In the genomic region with DNA sequence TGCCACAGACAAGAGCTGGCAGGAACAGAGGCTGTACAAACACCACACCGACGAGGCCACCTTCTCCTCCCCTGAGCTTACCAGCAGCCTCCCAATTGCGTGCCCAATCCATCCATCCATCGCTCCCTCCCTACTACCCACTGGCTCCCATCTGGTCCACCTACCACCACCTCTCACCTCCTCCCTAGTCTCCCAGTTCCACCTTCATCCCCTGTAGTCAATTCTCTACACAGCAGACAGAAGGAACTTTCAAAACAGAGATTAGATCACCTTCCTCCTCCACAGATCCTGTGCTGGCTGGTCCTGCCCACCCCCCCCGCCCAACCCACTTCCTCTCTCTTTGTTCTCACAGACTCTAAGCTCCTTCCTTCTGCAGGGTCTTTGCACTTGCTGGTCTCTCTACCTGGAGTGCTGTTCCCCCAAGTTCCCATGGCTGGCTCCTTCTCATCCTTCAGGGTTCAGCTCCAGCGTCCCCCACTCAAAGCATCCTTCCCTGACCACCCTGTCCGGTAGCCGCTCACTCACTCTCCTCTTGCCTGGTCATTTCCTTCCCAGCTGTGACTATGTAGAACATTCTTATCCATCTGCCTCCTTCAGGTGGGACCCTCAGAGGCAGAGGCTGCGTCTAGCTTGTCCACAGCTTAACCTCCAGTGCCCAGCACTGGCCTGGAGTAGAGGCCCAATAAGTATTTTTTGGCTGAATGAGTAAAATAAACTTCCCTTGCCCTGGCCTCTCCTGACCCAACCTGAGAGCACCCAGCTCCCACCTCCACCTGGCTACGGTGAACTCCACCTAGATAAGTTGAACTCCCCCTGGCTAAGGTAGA, we compare ENCODE assay signal across 10 cellular contexts. TPM values are rescaled to one million over a fixed set of nuclear protein-coding genes. Genes with fewer than 3 reads are reported as not detected.
DNase-seq lines count a peak whose midpoint lies in the region; ATAC-seq, FAIRE-seq and TF ChIP-seq lines count a peak whose summit lies in the region.
"Had no signal": no experiment of that assay in that cellular context is flagged by ENCODE, and none has a peak within 500 bp of the region (broad histone marks: within the 10 kb centered on the region; RNA-seq: fewer than 3 reads in every experiment).

No MANE protein-coding gene starts in this region.

- H3K9ac ChIP-seq in BLaER1, result no peak overlapping the region

- DNase-seq in HTR-8/SVneo (ENCODE audit: insufficient read length, low spot score) (no peak), germinal center (ENCODE audit: low spot score) (peak; percentile 32), NCI-H524 treated with DMSO at 0.1 percent for 48 hours (lab: John Stamatoyannopoulos, UW) (no peak), pons (ENCODE audit: low spot score) (no peak), AG08395 (ENCODE audit: low spot score) (no peak)
- peak; percentile 24 for DNase-seq in activated CD8-positive, alpha-beta T cell treated with anti-CD3 and anti-CD28 coated beads for 36 hours
- DNase-seq: BE2C, WERI-Rb-1 had no signal

- peaks cover 73% of the 10 kb centered on the region for H3K4me1 Mint-ChIP-seq in activated CD8-positive, alpha-beta T cell treated with anti-CD3 and anti-CD28 coated beads for 36 hours (ENCODE audit: low read depth)

- H3K27ac Mint-ChIP-seq in activated CD8-positive, alpha-beta T cell treated with anti-CD3 and anti-CD28 coated beads for 36 hours, result peak overlapping the region; percentile 96

- no peaks in the 10 kb centered on the region for H3K9me3 Mint-ChIP-seq in activated CD8-positive, alpha-beta T cell treated with anti-CD3 and anti-CD28 coated beads for 36 hours

- no peak overlapping the region for H3K27ac ChIP-seq in BLaER1
- H3K27ac ChIP-seq: WERI-Rb-1 had no signal

- POLR2A ChIA-PET in activated CD8-positive, alpha-beta T cell treated with anti-CD3 and anti-CD28 coated beads for 36 hours (lab: Charles Lee), result interaction anchor here (0.7 to 1.5 kb wide), 5 partner anchors 10 to 445 kb away, joined by 3 to 5 read pairs (median 3); no protein-coding TSS in a partner anchor

- peak; percentile 76 for ATAC-seq in activated CD8-positive, alpha-beta T cell treated with anti-CD3 and anti-CD28 coated beads for 36 hours
- no peak for ATAC-seq in HG03354 (IDR thresholded peaks at IDR 0.05; ENCODE audit: poor library complexity, severe bottlenecking, unreplicated experiment)

- FAIRE-seq in HTR-8/SVneo (lab: Jason Lieb, UNC), result peak; percentile 40

- no peak overlapping the region for H3K4me3 ChIP-seq in BLaER1

- no peaks in the 10 kb centered on the region for H3K9me3 ChIP-seq in BLaER1
- H3K9me3 ChIP-seq: BE2C had no signal

- peaks cover 12% of the 10 kb centered on the region for H3K4me1 ChIP-seq in BLaER1
- H3K4me1 ChIP-seq: BE2C had no signal

- CTCF ChIA-PET in activated CD8-positive, alpha-beta T cell treated with anti-CD3 and anti-CD28 coated beads for 36 hours (lab: Charles Lee), result interaction anchor here (1.1 to 1.5 kb wide), 3 partner anchors 17 to 170 kb away, joined by 4 to 5 read pairs (median 4); no protein-coding TSS in a partner anchor

- no peaks in the 10 kb centered on the region for H3K27me3 ChIP-seq in BLaER1
- H3K27me3 ChIP-seq: BE2C had no signal

- H3K4me3 Mint-ChIP-seq in activated CD8-positive, alpha-beta T cell treated with anti-CD3 and anti-CD28 coated beads for 36 hours, result peak overlapping the region; percentile 74

- intact Hi-C loops in activated CD8-positive, alpha-beta T cell treated with anti-CD3 and anti-CD28 coated beads for 36 hours (cut with micrococcal nuclease), result no loop called here

- peaks cover 26% of the 10 kb centered on the region; the same call in 1 of the 2 replicates for H3K36me3 ChIP-seq in BLaER1
- H3K36me3 ChIP-seq: BE2C had no signal

- H3K27me3 Mint-ChIP-seq in activated CD8-positive, alpha-beta T cell treated with anti-CD3 and anti-CD28 coated beads for 36 hours, result no peaks in the 10 kb centered on the region

- H3K4me2 ChIP-seq in BLaER1, result peak overlapping the region; percentile 32

- peaks cover 6% of the 10 kb centered on the region for H3K36me3 Mint-ChIP-seq in activated CD8-positive, alpha-beta T cell treated with anti-CD3 and anti-CD28 coated beads for 36 hours (ENCODE audit: low read depth)

- no peaks in the 10 kb centered on the region for H4K20me1 ChIP-seq in BLaER1

- TF ChIP-seq CTCF in activated CD8-positive, alpha-beta T cell treated with anti-CD3 and anti-CD28 coated beads for 36 hours (IDR thresholded peaks at IDR 0.05), result no peak

RNA-seq across cellular contexts. Expression of gene PIN1, which starts 23.0 kb away (rescaled TPM):
- 10 to 100 TPM; 79.9 to 81.4 TPM for total RNA-seq in activated CD8-positive, alpha-beta T cell treated with anti-CD3 and anti-CD28 coated beads for 36 hours

RNA-seq across cellular contexts. Expression of gene UBL5, which starts 30.4 kb away (rescaled TPM):
- 100 to 1,000 TPM; 313 to 321 TPM for total RNA-seq in activated CD8-positive, alpha-beta T cell treated with anti-CD3 and anti-CD28 coated beads for 36 hours

RNA-seq across cellular contexts. Expression of gene FBXL12, which starts 39.3 kb away (rescaled TPM):
- total RNA-seq in activated CD8-positive, alpha-beta T cell treated with anti-CD3 and anti-CD28 coated beads for 36 hours, result 10 to 100 TPM; 24.2 to 26.7 TPM

Comparison
In these comparisons a context has a peak if more than half of its experiments do, and no peak if none do; other contexts are left out.
1. DNase-seq: peak in activated CD8-positive, alpha-beta T cell treated with anti-CD3 and anti-CD28 coated beads for 36 hours (single experiment) and germinal center (single experiment); none in HTR-8/SVneo (single experiment), NCI-H524 treated with DMSO at 0.1 percent for 48 hours (single experiment), pons (single experiment) and AG08395 (single experiment).